24 cellular contexts compared by ENCODE assay signal in genomic region chr13:66345988-66346387, GRCh38.
"Had no signal": no experiment of that assay in that cellular context is flagged by ENCODE, and none has a peak within 500 bp of the region (broad histone marks: within the 10 kb centered on the region; RNA-seq: fewer than 3 reads in every experiment).

No MANE protein-coding gene starts in this region.

- ATAC-seq: gastroesophageal sphincter; left cardiac atrium; natural killer cell; pancreas; stimulated activated memory B cell treated with anti-CD40 and anti-IgM and Interleukin-4, amounts not matched to agents 10 μg/mL and 1 μg/mL and 100 μg/mL, for 72 hours; stimulated activated naive CD8-positive, alpha-beta T cell treated with anti-CD3 and anti-CD28 coated beads, Interleukin-15, amount 100 ng/mL, for 72 hours had no signal

- H3K27ac ChIP-seq: esophagus squamous epithelium, gastroesophageal sphincter, hepatocyte, left ventricle myocardium inferior, neural progenitor cell, pancreas, prostate gland, right lobe of liver, spleen, thyroid gland had no signal

- H3K36me3 Mint-ChIP-seq: natural killer cell; neural progenitor cell; stimulated activated memory B cell treated with anti-CD40 and anti-IgM and Interleukin-4, amounts not matched to agents 10 μg/mL and 1 μg/mL and 100 μg/mL, for 72 hours; type B pancreatic cell had no signal

- H3K4me3 ChIP-seq: esophagus squamous epithelium, gastroesophageal sphincter, hepatocyte, left ventricle myocardium inferior, lung, neural progenitor cell, pancreas, prostate gland, right lobe of liver, spleen, thyroid gland had no signal

- H3K79me2 ChIP-seq: hepatocyte had no signal

- H3K4me3 Mint-ChIP-seq: central memory CD8-positive, alpha-beta T cell; dendritic cell treated with granulocyte-macrophage colony-stimulating factor and Interleukin-4, amounts not matched to agents 40 ng/mL and 50 ng/mL, for 4 days; natural killer cell; neural progenitor cell; stimulated activated memory B cell treated with anti-CD40 and anti-IgM and Interleukin-4, amounts not matched to agents 10 μg/mL and 1 μg/mL and 100 μg/mL, for 72 hours; stimulated activated naive CD8-positive, alpha-beta T cell treated with anti-CD3 and anti-CD28 coated beads, Interleukin-15, amount 100 ng/mL, for 72 hours; type B pancreatic cell had no signal

- H3K36me3 ChIP-seq: esophagus squamous epithelium, gastroesophageal sphincter, left ventricle myocardium inferior, neural progenitor cell, pancreas, prostate gland, right lobe of liver, spleen, thyroid gland had no signal

- H3K27me3 Mint-ChIP-seq: central memory CD8-positive, alpha-beta T cell; dendritic cell treated with granulocyte-macrophage colony-stimulating factor and Interleukin-4, amounts not matched to agents 40 ng/mL and 50 ng/mL, for 4 days; stimulated activated memory B cell treated with anti-CD40 and anti-IgM and Interleukin-4, amounts not matched to agents 10 μg/mL and 1 μg/mL and 100 μg/mL, for 72 hours; stimulated activated naive CD8-positive, alpha-beta T cell treated with anti-CD3 and anti-CD28 coated beads, Interleukin-15, amount 100 ng/mL, for 72 hours; type B pancreatic cell had no signal

- H3K27ac Mint-ChIP-seq: dendritic cell treated with granulocyte-macrophage colony-stimulating factor and Interleukin-4, amounts not matched to agents 40 ng/mL and 50 ng/mL, for 4 days; natural killer cell; stimulated activated memory B cell treated with anti-CD40 and anti-IgM and Interleukin-4, amounts not matched to agents 10 μg/mL and 1 μg/mL and 100 μg/mL, for 72 hours; stimulated activated naive CD8-positive, alpha-beta T cell treated with anti-CD3 and anti-CD28 coated beads, Interleukin-15, amount 100 ng/mL, for 72 hours; type B pancreatic cell had no signal

- DNase-seq: esophagus squamous epithelium; foreskin fibroblast; kidney; left cardiac atrium; left ventricle myocardium inferior; natural killer cell; occipital lobe; pancreas; right lobe of liver; spleen; stimulated activated CD4-positive, alpha-beta T cell treated with anti-CD3 and anti-CD28 coated beads, Interleukin-15, amount 100 ng/mL, for 24 hours; stimulated activated CD4-positive, alpha-beta T cell treated with anti-CD3 and anti-CD28 coated beads, Interleukin-1b, Interleukin-23, amount 100 ng/mL, for 48 hours; stimulated activated CD4-positive, alpha-beta T cell treated with anti-CD3 and anti-CD28 coated beads, Interleukin-4, amount 100 ng/mL, for 24 hours; stimulated activated naive CD8-positive, alpha-beta T cell treated with anti-CD3 and anti-CD28 coated beads, Interleukin-15, amount 100 ng/mL, for 72 hours; thyroid gland had no signal

- H2AFZ ChIP-seq: hepatocyte, neural progenitor cell had no signal

- H3K4me1 ChIP-seq: esophagus squamous epithelium, prostate gland, right lobe of liver, spleen, thyroid gland had no signal

- H3K27me3 ChIP-seq: esophagus squamous epithelium, gastroesophageal sphincter, hepatocyte, neural progenitor cell, right lobe of liver, spleen, thyroid gland had no signal

- H3K9me3 Mint-ChIP-seq: stimulated activated naive CD8-positive, alpha-beta T cell treated with anti-CD3 and anti-CD28 coated beads, Interleukin-15, amount 100 ng/mL, for 72 hours had no signal

- H3K4me2 ChIP-seq: hepatocyte, neural progenitor cell had no signal

- H3K4me1 Mint-ChIP-seq: central memory CD8-positive, alpha-beta T cell; natural killer cell; stimulated activated memory B cell treated with anti-CD40 and anti-IgM and Interleukin-4, amounts not matched to agents 10 μg/mL and 1 μg/mL and 100 μg/mL, for 72 hours; stimulated activated naive CD8-positive, alpha-beta T cell treated with anti-CD3 and anti-CD28 coated beads, Interleukin-15, amount 100 ng/mL, for 72 hours had no signal
